Comparison of ENCODE assay signal across 18 cellular contexts in genomic region chr10:88110822-88111221, GRCh38.
A peak's percentile ranks its signal among the peaks of the same experiment; 100 is the strongest.
DNase-seq lines count a peak whose midpoint lies in the region; ATAC-seq, FAIRE-seq and TF ChIP-seq lines count a peak whose summit lies in the region.
"Had no signal": no experiment of that assay in that cellular context is flagged by ENCODE, and none has a peak within 500 bp of the region (broad histone marks: within the 10 kb centered on the region; RNA-seq: fewer than 3 reads in every experiment).

No MANE protein-coding gene starts in this region.

- H3K9me3 Mint-ChIP-seq in stimulated activated memory B cell treated with anti-CD40 and anti-IgM and Interleukin-4, amounts not matched to agents 10 μg/mL and 1 μg/mL and 100 μg/mL, for 72 hours: no peaks in the 10 kb centered on the region
- H3K9me3 Mint-ChIP-seq: activated CD4-positive, alpha-beta memory T cell treated with anti-CD3 and anti-CD28 coated beads, Interleukin-2, amount 10 ng/mL, durations not matched to agents 7 days and 5 days; activated T-cell treated with anti-CD3 and anti-CD28 coated beads, Interleukin-2, amount 50 U/mL, for 72 hours; CD4-positive, alpha-beta T cell; central memory CD8-positive, alpha-beta T cell; naive thymus-derived CD8-positive, alpha-beta T cell had no signal

- peak overlapping the region; percentile 18; the same call in 1 of the 2 replicates for H3K9ac ChIP-seq in GM12878 (ENCODE audit: control insufficient read depth, insufficient read depth, low read length)

- no peaks in the 10 kb centered on the region; the same call in 2 of the 3 replicates for H3K9me3 ChIP-seq in GM12878 (replicated peaks; ENCODE audit: control insufficient read depth, insufficient read depth, low read length)
- H3K9me3 ChIP-seq: testis had no signal

- H3K4me3 ChIP-seq in GM12865 (ENCODE audit: low read depth, low read length): no peak overlapping the region
- no peak overlapping the region; the same call in 1 of the 2 replicates for H3K4me3 ChIP-seq in GM12878
- H3K4me3 ChIP-seq: testis had no signal

- peak in 1 of 2 experiments; percentile 39; a peak in 1 of 4 replicates for TF ChIP-seq EP300 in GM12878 (IDR thresholded peaks at IDR 0.05; ENCODE audit: borderline replicate concordance in 1 of 2, control insufficient read depth in 1 of 2, low read depth in 2 of 2, low read length in 2 of 2)

- in situ Hi-C loops in GM12878 (cut with MboI): loop anchor here (5.0 kb wide), 1 partner anchor 249 kb away; the partner anchor contains the start of genes KLLN and PTEN

- no peak for FAIRE-seq in GM12878 (lab: Jason Lieb, UNC)

- BruUV-seq in GM12878 (replicated peaks; lab: Mats Ljungman, UMichigan): no TSS peak

- peaks cover 28% of the 10 kb centered on the region for H3K4me1 Mint-ChIP-seq in stimulated activated memory B cell treated with anti-CD40 and anti-IgM and Interleukin-4, amounts not matched to agents 10 μg/mL and 1 μg/mL and 100 μg/mL, for 72 hours

- no peaks in the 10 kb centered on the region for H3K36me3 ChIP-seq in GM12878 (ENCODE audit: control insufficient read depth in 2 of 2, insufficient read depth in 2 of 2, low read length in 1 of 2)

- no peaks in the 10 kb centered on the region for H3K36me3 Mint-ChIP-seq in stimulated activated memory B cell treated with anti-CD40 and anti-IgM and Interleukin-4, amounts not matched to agents 10 μg/mL and 1 μg/mL and 100 μg/mL, for 72 hours
- H3K36me3 Mint-ChIP-seq: naive thymus-derived CD8-positive, alpha-beta T cell had no signal

- H3K27me3 Mint-ChIP-seq in stimulated activated memory B cell treated with anti-CD40 and anti-IgM and Interleukin-4, amounts not matched to agents 10 μg/mL and 1 μg/mL and 100 μg/mL, for 72 hours: no peaks in the 10 kb centered on the region
- H3K27me3 Mint-ChIP-seq: CD4-positive, alpha-beta T cell; central memory CD8-positive, alpha-beta T cell; naive thymus-derived CD8-positive, alpha-beta T cell had no signal

- POLR2A ChIA-PET in GM12878 (lab: Charles Lee): interaction anchor here (1.3 to 1.5 kb wide), 3 partner anchors 19 to 249 kb away, joined by 3 to 5 read pairs (median 3); no protein-coding TSS in a partner anchor

- H4K20me1 ChIP-seq in GM12878 (ENCODE audit: control insufficient read depth, insufficient read depth): no peaks in the 10 kb centered on the region

- peak overlapping the region; percentile 13 for H2AFZ ChIP-seq in GM12878 (ENCODE audit: control insufficient read depth, low read depth, low read length)

- TF ChIP-seq POLR2A in GM12878 (IDR thresholded peaks at IDR 0.05; ENCODE audit: low read depth, low read length): no peak

- intact Hi-C loops in GM12878 (cut with micrococcal nuclease; ENCODE audit: unreplicated experiment): loop anchor here (2.0 to 5.0 kb wide), 2 partner anchors 46 to 441 kb away; no protein-coding TSS in a partner anchor

- peak overlapping the region; percentile 86 for H3K27ac ChIP-seq in GM12878 (ENCODE audit: control insufficient read depth, insufficient read depth)
- H3K27ac ChIP-seq: testis had no signal

- H3K4me3 Mint-ChIP-seq in stimulated activated memory B cell treated with anti-CD40 and anti-IgM and Interleukin-4, amounts not matched to agents 10 μg/mL and 1 μg/mL and 100 μg/mL, for 72 hours: no peak overlapping the region
- H3K4me3 Mint-ChIP-seq: activated CD4-positive, alpha-beta memory T cell treated with anti-CD3 and anti-CD28 coated beads, Interleukin-2, amount 10 ng/mL, durations not matched to agents 7 days and 5 days; activated T-cell treated with anti-CD3 and anti-CD28 coated beads, Interleukin-2, amount 50 U/mL, for 72 hours; CD4-positive, alpha-beta T cell; central memory CD8-positive, alpha-beta T cell; naive thymus-derived CD8-positive, alpha-beta T cell had no signal

- SMC1A ChIA-PET in GM12878 (lab: Charles Lee; ENCODE audit: uncharacterized antibody, unreplicated experiment): interaction anchor here (1.0 to 14.9 kb wide), 6 partner anchors 11 to 277 kb away, joined by 3 to 229 read pairs (median 98); no protein-coding TSS in a partner anchor

- H3K4me1 ChIP-seq in GM12878 (ENCODE audit: control insufficient read depth, insufficient read depth, low read length): peaks cover 86% of the 10 kb centered on the region
- H3K4me1 ChIP-seq: testis had no signal

- 40% methylated on average over 3 of the region's 3 CpGs for WGBS in GM12878 (ENCODE audit: insufficient coverage, insufficient replicate concordance, low lambda C conversion rate, missing lambda C conversion rate)

- RAD21 ChIA-PET in GM12878 (lab: Charles Lee; ENCODE audit: unreplicated experiment): interaction anchor here (0.9 to 7.4 kb wide), 10 partner anchors 10 to 276 kb away, joined by 3 to 102 read pairs (median 4); partner anchors contain the start of genes KLLN and PTEN

- H3K27me3 ChIP-seq in GM12878 (replicated peaks in 1 of 2; ENCODE audit: control insufficient read depth in 2 of 2, insufficient read depth in 2 of 2, low read length in 1 of 2): no peaks in the 10 kb centered on the region
- H3K27me3 ChIP-seq: testis had no signal

- CTCF ChIA-PET in GM12878 (lab: Yijun Ruan, JAX): interaction anchor here (1.3 to 1.7 kb wide), 3 partner anchors 119 to 278 kb away, joined by 4 to 10 read pairs (median 4); no protein-coding TSS in a partner anchor

- peak; percentile 28 for ATAC-seq in HG02981 (IDR thresholded peaks at IDR 0.05; ENCODE audit: unreplicated experiment)
- ATAC-seq in GM12878: peak; percentile 20
- ATAC-seq in stimulated activated memory B cell treated with anti-CD40 and anti-IgM and Interleukin-4, amounts not matched to agents 10 μg/mL and 1 μg/mL and 100 μg/mL, for 72 hours: peak; percentile 62
- ATAC-seq in HG03469 (IDR thresholded peaks at IDR 0.05; ENCODE audit: unreplicated experiment): no peak
- ATAC-seq in GM21526 (IDR thresholded peaks at IDR 0.05; ENCODE audit: low FRiP score, unreplicated experiment): no peak
- ATAC-seq: left lobe of liver; naive thymus-derived CD8-positive, alpha-beta T cell had no signal

- no peak overlapping the region for H3K27ac Mint-ChIP-seq in stimulated activated memory B cell treated with anti-CD40 and anti-IgM and Interleukin-4, amounts not matched to agents 10 μg/mL and 1 μg/mL and 100 μg/mL, for 72 hours
- H3K27ac Mint-ChIP-seq: activated CD4-positive, alpha-beta memory T cell treated with anti-CD3 and anti-CD28 coated beads, Interleukin-2, amount 10 ng/mL, durations not matched to agents 7 days and 5 days; activated T-cell treated with anti-CD3 and anti-CD28 coated beads, Interleukin-2, amount 50 U/mL, for 72 hours; CD4-positive, alpha-beta T cell had no signal

- H3K79me2 ChIP-seq in GM12878 (ENCODE audit: control insufficient read depth, insufficient read depth, low read length): no peaks in the 10 kb centered on the region; the same call in 1 of the 2 replicates

- DNase-seq in GM12865 (ENCODE audit: low read depth) (peak; percentile 48), GM12878 (ENCODE audit: low read depth, low spot score) (no peak), superior temporal gyrus (ENCODE audit: extremely low spot score) (no peak)
- DNase-seq: activated CD4-positive, alpha-beta memory T cell treated with anti-CD3 and anti-CD28 coated beads, Interleukin-2, amount 10 ng/mL, durations not matched to agents 7 days and 5 days; activated T-cell treated with anti-CD3 and anti-CD28 coated beads, Interleukin-2, amount 50 U/mL, for 72 hours; CD4-positive, alpha-beta T cell; GDM1; naive thymus-derived CD8-positive, alpha-beta T cell; NCI-H1694; NCI-H510A; stimulated activated CD4-positive, alpha-beta T cell treated with anti-CD3 and anti-CD28 coated beads, Interleukin-15, amount 100 ng/mL, for 24 hours; testis had no signal

- peak overlapping the region; percentile 66 for H3K4me2 ChIP-seq in GM12878 (ENCODE audit: control insufficient read depth, insufficient read depth)

- TF ChIP-seq CTCF in GM12865 (IDR thresholded peaks at IDR 0.05; ENCODE audit: insufficient read depth, low read depth, low read length, missing control alignments) (no peak), GM12878 (IDR thresholded peaks at IDR 0.05 in 2 of 3, conservative IDR thresholded peaks at IDR 0.05 in 1 of 3; ENCODE audit: control insufficient read depth in 2 of 3, extremely low read depth in 1 of 3, insufficient read depth in 1 of 3, low read depth in 3 of 3, low read length in 3 of 3) (no peak)

- TF ChIP-seq RAD21 in GM12878 (IDR thresholded peaks at IDR 0.05; ENCODE audit: insufficient read depth, low read depth, low read length): no peak

TF ChIP-seq in GM12878, 131 proteins besides CTCF, POLR2A, EP300 and RAD21 (continues in another document):
- TF ChIP-seq RB1 (IDR thresholded peaks at IDR 0.05; ENCODE audit: borderline replicate concordance) (no peak), BCL11A (IDR thresholded peaks at IDR 0.05; ENCODE audit: low read depth, low read length) (0 out of 2 replicates have a peak, but pooled peaks have one; percentile 52), SUZ12 (IDR thresholded peaks at IDR 0.05; ENCODE audit: unreplicated experiment) (no peak), CHD2 (IDR thresholded peaks at IDR 0.05; ENCODE audit: borderline replicate concordance, low read depth, low read length) (0 out of 2 replicates have a peak, but pooled peaks have one; percentile 25), RELB (IDR thresholded peaks at IDR 0.05; ENCODE audit: low read depth) (peak; percentile 49; the same call in 1 of the 2 replicates), KAT2A (conservative IDR thresholded peaks at IDR 0.05; ENCODE audit: control insufficient read depth, low read depth, low read length) (no peak), CBFB (IDR thresholded peaks at IDR 0.05; ENCODE audit: low read depth) (no peak), IKZF2 (IDR thresholded peaks at IDR 0.05) (peak in 1 of 2 experiments; percentile 30; a peak in 1 of 4 replicates)

Comparison
In these comparisons a context has a peak if more than half of its experiments do, and no peak if none do; other contexts are left out.
1. ATAC-seq: peak in HG02981 (single experiment), GM12878 (single experiment) and stimulated activated memory B cell treated with anti-CD40 and anti-IgM and Interleukin-4, amounts not matched to agents 10 μg/mL and 1 μg/mL and 100 μg/mL, for 72 hours (single experiment); none in HG03469 (single experiment) and GM21526 (single experiment).